8 cellular contexts compared by ENCODE assay signal in genomic region chr20:3239867-3240775, GRCh38. TPM values are rescaled to one million over a fixed set of nuclear protein-coding genes. Genes with fewer than 3 reads are reported as not detected.
A peak's percentile ranks its signal among the peaks of the same experiment; 100 is the strongest.
DNase-seq lines count a peak whose midpoint lies in the region; ATAC-seq, FAIRE-seq and TF ChIP-seq lines count a peak whose summit lies in the region.

No MANE protein-coding gene starts in this region.

- H3K9me3 ChIP-seq in A549 (no peaks in the 10 kb centered on the region), IMR-90 (ENCODE audit: control insufficient read depth, insufficient read depth, low read length) (no peaks in the 10 kb centered on the region)

- WGBS in A549 (ENCODE audit: missing lambda C conversion rate), result 85% methylated on average over 54 of the region's 54 CpGs
- 7% methylated on average over 37 of the region's 54 CpGs; no CpG with 5 or more reads in 1 of the 2 experiments for WGBS in IMR-90 (ENCODE audit: extremely low coverage in 2 of 2, insufficient read length in 1 of 2), 2 experiments
- no CpG with 5 or more reads among the region's 54 CpGs for WGBS in mesendoderm (ENCODE audit: extremely low coverage, insufficient coverage, low lambda C conversion rate)

- CTCF ChIA-PET in A549 (lab: Yijun Ruan, JAX), result interaction anchor here (0.9 to 2.8 kb wide), 8 partner anchors 10 to 210 kb away, joined by 3 to 13 read pairs (median 4); no protein-coding TSS in a partner anchor
- CTCF ChIA-PET in IMR-90 (lab: Yijun Ruan, JAX), result no interaction called here

- H2AK5ac ChIP-seq in IMR-90 (ENCODE audit: low read depth, low read length) (peak overlapping the region; percentile 19; the same call in 1 of the 2 replicates), mesendoderm (ENCODE audit: low read length) (no peak overlapping the region)

- H4K5ac ChIP-seq in IMR-90 (ENCODE audit: low read depth, low read length) (no peak overlapping the region; the same call in 1 of the 2 replicates), mesendoderm (ENCODE audit: low read length) (no peak overlapping the region)

- dilution Hi-C loops in IMR-90 (cut with HindIII; ENCODE audit: low sequenced_read_pairs, unreplicated experiment), result no loop called here

- TF ChIP-seq EP300 in A549 (IDR thresholded peaks at IDR 0.05), result no peak

- DNase-seq in A549 (ENCODE audit: low read depth in 1 of 2, low spot score in 1 of 2), result no peak
- DNase-seq in IMR-90, result no peak
- peak in 1 of 2 donors; percentile 31 for DNase-seq in cardiac fibroblast (ENCODE audit: low read depth in 2 of 2)
- DNase-seq in mesendoderm, result peak; percentile 59
- DNase-seq in NCI-H187 (lab: John Stamatoyannopoulos, UW), result no peak
- no peak for DNase-seq in SKM-1 (lab: John Stamatoyannopoulos, UW; ENCODE audit: unreplicated experiment)
- no peak for DNase-seq in SIG-M5 (lab: John Stamatoyannopoulos, UW)

- no TSS peak for BruUV-seq in IMR-90 (replicated peaks; lab: Mats Ljungman, UMichigan)

- H3K9ac ChIP-seq in IMR-90 (ENCODE audit: low read depth, low read length) (peak overlapping the region; percentile 59), mesendoderm (ENCODE audit: low read length) (peak overlapping the region; percentile 58)

- H3K79me2 ChIP-seq in mesendoderm (ENCODE audit: control insufficient read depth, insufficient read depth, low read length), result no peaks in the 10 kb centered on the region

- H3K4me1 ChIP-seq in A549 (peaks cover 43% of the 10 kb centered on the region), IMR-90 (ENCODE audit: control insufficient read depth, insufficient read depth, low read length) (no peaks in the 10 kb centered on the region; the same call in 1 of the 2 replicates), mesendoderm (ENCODE audit: control insufficient read depth, low read depth, low read length) (no peaks in the 10 kb centered on the region)

- peak overlapping the region; percentile 92 for H2AFZ ChIP-seq in IMR-90 (replicated peaks; ENCODE audit: low read length, poor library complexity)

- H3K9me1 ChIP-seq in IMR-90 (ENCODE audit: insufficient read depth, low read length), result no peaks in the 10 kb centered on the region

- H2AK9ac ChIP-seq in IMR-90 (replicated peaks; ENCODE audit: low read depth, low read length, poor library complexity), result peak overlapping the region; percentile 91

- peak overlapping the region; percentile 13; the same call in 1 of the 2 replicates for H3K23ac ChIP-seq in IMR-90 (ENCODE audit: low read depth, low read length)
- H3K23ac ChIP-seq in mesendoderm (ENCODE audit: low read length), result peak overlapping the region; percentile 56

- no peak for FAIRE-seq in A549 (lab: Jason Lieb, UNC)

- H3K4me2 ChIP-seq in A549 (peak overlapping the region; percentile 90), IMR-90 (ENCODE audit: low read depth, low read length) (peak overlapping the region; percentile 78), mesendoderm (ENCODE audit: low read length) (peak overlapping the region; percentile 86)

- TF ChIP-seq POLR2A in A549 (IDR thresholded peaks at IDR 0.05; ENCODE audit: low read length), result no peak
- no peak for TF ChIP-seq POLR2A in IMR-90 (IDR thresholded peaks at IDR 0.05; ENCODE audit: low read depth, low read length)

- H3K14ac ChIP-seq in IMR-90 (replicated peaks; ENCODE audit: low read depth, low read length), result peak overlapping the region; percentile 24

- H2BK20ac ChIP-seq in IMR-90 (ENCODE audit: low read depth, low read length), result no peak overlapping the region

- H3K27ac ChIP-seq in A549, result peak overlapping the region; percentile 79 to 92
- H3K27ac ChIP-seq in IMR-90 (ENCODE audit: insufficient read depth, low read length), result no peak overlapping the region
- no peak overlapping the region for H3K27ac ChIP-seq in mesendoderm (ENCODE audit: low read depth, low read length)

- in situ Hi-C loops in IMR-90 (cut with MboI; ENCODE audit: low sequenced_read_pairs), result no loop called here

- H3K36me3 ChIP-seq in IMR-90 (ENCODE audit: control insufficient read depth, insufficient read depth, low read length) (no peaks in the 10 kb centered on the region), mesendoderm (ENCODE audit: control insufficient read depth, insufficient read depth, low read length) (no peaks in the 10 kb centered on the region)

- no peaks in the 10 kb centered on the region for H3K79me1 ChIP-seq in IMR-90 (ENCODE audit: low read depth in 1 of 2, low read length in 2 of 2)
- no peaks in the 10 kb centered on the region for H3K79me1 ChIP-seq in mesendoderm (ENCODE audit: low read length)

- H3K27me3 ChIP-seq in IMR-90 (ENCODE audit: control insufficient read depth, insufficient read depth, low read length) (peaks cover 34% of the 10 kb centered on the region), mesendoderm (ENCODE audit: insufficient read depth, low read length, poor library complexity) (peaks cover 9% of the 10 kb centered on the region)

- H2BK120ac ChIP-seq in IMR-90 (ENCODE audit: low read depth, low read length) (no peak overlapping the region), mesendoderm (ENCODE audit: low read depth, low read length) (no peak overlapping the region)

- H4K8ac ChIP-seq in IMR-90 (ENCODE audit: low read depth in 2 of 2, low read length in 2 of 2), result peak overlapping the region in 1 of 2 experiments; percentile 23; a peak in 2 of 4 replicates
- no peak overlapping the region for H4K8ac ChIP-seq in mesendoderm (ENCODE audit: low read depth, low read length)

- TF ChIP-seq RAD21 in A549 (conservative IDR thresholded peaks at IDR 0.05 in 1 of 2, IDR thresholded peaks at IDR 0.05 in 1 of 2) (no peak), IMR-90 (IDR thresholded peaks at IDR 0.05; ENCODE audit: low read length) (no peak)

- H2BK5ac ChIP-seq in IMR-90 (ENCODE audit: low read depth, low read length, poor library complexity, severe bottlenecking), result no peak overlapping the region
- no peak overlapping the region for H2BK5ac ChIP-seq in mesendoderm (ENCODE audit: low read length)

- H3K18ac ChIP-seq in IMR-90 (ENCODE audit: low read depth, low read length) (no peak overlapping the region; the same call in 1 of the 2 replicates), mesendoderm (ENCODE audit: low read length) (peak overlapping the region; percentile 7)

- POLR2A ChIA-PET in A549 (lab: Yijun Ruan, JAX), result interaction anchor here (1.0 kb wide), 1 partner anchor 31 kb away, joined by 4 read pairs; the partner anchor contains the start of gene ITPA
- POLR2A ChIA-PET in IMR-90 (lab: Charles Lee; ENCODE audit: unreplicated experiment), result no interaction called here

- no peak for TF ChIP-seq CTCF in A549 (IDR thresholded peaks at IDR 0.05)
- TF ChIP-seq CTCF in IMR-90 (conservative IDR thresholded peaks at IDR 0.05; ENCODE audit: low read depth, low read length), result no peak
- no peak for TF ChIP-seq CTCF in cardiac fibroblast (IDR thresholded peaks at IDR 0.05; ENCODE audit: low read depth, low read length)

- ATAC-seq in A549 (no peak), IMR-90 (ENCODE audit: low read depth) (peak; percentile 6), HG03159 (IDR thresholded peaks at IDR 0.05; ENCODE audit: unreplicated experiment) (no peak)

- no peak overlapping the region for H2BK15ac ChIP-seq in IMR-90 (ENCODE audit: low read depth, low read length)
- no peak overlapping the region for H2BK15ac ChIP-seq in mesendoderm (replicated peaks; ENCODE audit: low read depth)

- peaks cover 4% of the 10 kb centered on the region; the same call in 1 of the 2 replicates for H4K20me1 ChIP-seq in IMR-90 (ENCODE audit: insufficient read depth, low read length)

- intact Hi-C loops in IMR-90 (cut with micrococcal nuclease), result no loop called here

- H3K4ac ChIP-seq in IMR-90 (ENCODE audit: low read depth, low read length) (peak overlapping the region; percentile 58), mesendoderm (ENCODE audit: low read depth, low read length) (no peak overlapping the region)

- no peak overlapping the region for H4K91ac ChIP-seq in IMR-90 (ENCODE audit: insufficient read depth, low read depth, low read length)

- H3K4me3 ChIP-seq in A549 (peak overlapping the region; percentile 96), IMR-90 (ENCODE audit: insufficient read depth, low read depth, low read length) (peak overlapping the region; percentile 64), cardiac fibroblast (replicated peaks in 1 of 2; ENCODE audit: low read depth in 2 of 2, low read length in 2 of 2) (peak overlapping the region; percentile 64 to 69), mesendoderm (ENCODE audit: low read length) (peak overlapping the region; percentile 58)

- H3K56ac ChIP-seq in IMR-90 (ENCODE audit: extremely low read depth, insufficient read depth, low read length) (no peak overlapping the region), mesendoderm (ENCODE audit: low read length) (peak overlapping the region; percentile 75)

RNA-seq across cellular contexts. Expression of gene SLC4A11, which starts 1.1 kb away (rescaled TPM):
- polyA plus RNA-seq in A549 (2011; rRNA removed) (2.0 and 3.6 TPM in 2 replicates), A549 (2017; fragmentation: RNase III; extraction: RNeasy Plus Mini Kit Qiagen cat#74134 plus additional on column Dnase treatment) (6.5 to 14.0 TPM (median 10.7 TPM) in 3 replicates), IMR-90 (2012; rRNA removed) (0.79 and 0.95 TPM in 2 replicates)
- 2.9 and 3.7 TPM in 2 replicates for polyA plus RNA-seq in A549 (2012; cell fraction: cytosol; rRNA removed)
- polyA plus RNA-seq in A549 (2012; cell fraction: nucleus; rRNA removed), result 24.4 and 29.9 TPM in 2 replicates
- 2.7 and 3.6 TPM in 2 replicates for polyA minus RNA-seq in A549 (2011; rRNA and poly(A)+ RNA removed)
- 0.28 and 0.36 TPM in 2 replicates for total RNA-seq in IMR-90 (2012; rRNA removed)
- 0.36 and 0.60 TPM in 2 replicates for polyA plus RNA-seq in IMR-90 (2012; cell fraction: cytosol; rRNA removed)
- 5.7 and 12.8 TPM in 2 replicates for polyA plus RNA-seq in IMR-90 (2012; cell fraction: nucleus; rRNA removed; ENCODE audit: low replicate concordance)
- polyA plus RNA-seq in mesendoderm (2013, experiment 1 of 2), result 5.1 TPM
- 5.1 TPM for polyA plus RNA-seq in mesendoderm (2013, experiment 2 of 2)

RNA-seq across cellular contexts. Expression of gene ITPA, which starts 30.8 kb away (rescaled TPM):
- polyA plus RNA-seq in A549 (2011; rRNA removed) (54.0 and 55.9 TPM in 2 replicates), A549 (2017; fragmentation: RNase III; extraction: RNeasy Plus Mini Kit Qiagen cat#74134 plus additional on column Dnase treatment) (102 to 106 TPM (median 103 TPM) in 3 replicates), IMR-90 (2012; rRNA removed) (49.0 and 52.6 TPM in 2 replicates)
- polyA plus RNA-seq in A549 (2012; cell fraction: cytosol; rRNA removed), result 89.4 and 109 TPM in 2 replicates
- 138 and 142 TPM in 2 replicates for polyA plus RNA-seq in A549 (2012; cell fraction: nucleus; rRNA removed)
- polyA minus RNA-seq in A549 (2011; rRNA and poly(A)+ RNA removed), result 17.0 and 24.3 TPM in 2 replicates
- total RNA-seq in IMR-90 (2012; rRNA removed), result 28.6 and 32.4 TPM in 2 replicates
- 54.1 and 68.7 TPM in 2 replicates for polyA plus RNA-seq in IMR-90 (2012; cell fraction: cytosol; rRNA removed)
- 51.4 and 69.9 TPM in 2 replicates for polyA plus RNA-seq in IMR-90 (2012; cell fraction: nucleus; rRNA removed; ENCODE audit: low replicate concordance)
- 88.9 TPM for polyA plus RNA-seq in mesendoderm (2013, experiment 1 of 2)
- 89.3 TPM for polyA plus RNA-seq in mesendoderm (2013, experiment 2 of 2)

RNA-seq across cellular contexts. Expression of gene DDRGK1, which starts 35.6 kb away (rescaled TPM):
- 54.2 and 87.4 TPM in 2 replicates for polyA plus RNA-seq in A549 (2011; rRNA removed)
- 69.7 and 89.1 TPM in 2 replicates for polyA plus RNA-seq in A549 (2012; cell fraction: cytosol; rRNA removed)
- 63.4 and 63.6 TPM in 2 replicates for polyA plus RNA-seq in A549 (2012; cell fraction: nucleus; rRNA removed)
- 104 to 123 TPM (median 120 TPM) in 3 replicates for polyA plus RNA-seq in A549 (2017; fragmentation: RNase III; extraction: RNeasy Plus Mini Kit Qiagen cat#74134 plus additional on column Dnase treatment)
- polyA minus RNA-seq in A549 (2011; rRNA and poly(A)+ RNA removed), result 26.4 and 30.7 TPM in 2 replicates
- total RNA-seq in IMR-90 (2012; rRNA removed), result 12.2 and 20.6 TPM in 2 replicates
- 29.6 and 33.1 TPM in 2 replicates for polyA plus RNA-seq in IMR-90 (2012; rRNA removed)
- 31.0 and 41.4 TPM in 2 replicates for polyA plus RNA-seq in IMR-90 (2012; cell fraction: cytosol; rRNA removed)
- polyA plus RNA-seq in IMR-90 (2012; cell fraction: nucleus; rRNA removed; ENCODE audit: low replicate concordance), result 27.9 and 35.2 TPM in 2 replicates
- polyA plus RNA-seq in mesendoderm (2013, experiment 1 of 2), result 38.1 TPM
- polyA plus RNA-seq in mesendoderm (2013, experiment 2 of 2), result 37.7 TPM

Comparison
In these comparisons a context has a peak if more than half of its experiments do, and no peak if none do; other contexts are left out.
1. H3K27ac ChIP-seq: peak in A549 (2 of 2); none in IMR-90 (single experiment) and mesendoderm (single experiment).
2. Peak in every context shown above with its lines, with median percentiles within 50 percentile points of each other: H3K4me2 ChIP-seq and H3K4me3 ChIP-seq.